ENCODE assay signal across 12 cellular contexts in genomic region chr14:32087173-32087861, GRCh38. TPM values are rescaled to one million over a fixed set of nuclear protein-coding genes. Genes with fewer than 3 reads are reported as not detected.
DNase-seq lines count a peak whose midpoint lies in the region; ATAC-seq and TF ChIP-seq lines count a peak whose summit lies in the region.
"Had no signal": no experiment of that assay in that cellular context is flagged by ENCODE, and none has a peak within 500 bp of the region (broad histone marks: within the 10 kb centered on the region; RNA-seq: fewer than 3 reads in every experiment).

No MANE protein-coding gene starts in this region.

- H3K36me3 ChIP-seq in testis (ENCODE audit: low read depth, missing control alignments), result no peaks in the 10 kb centered on the region

- H3K27ac ChIP-seq in testis, result no peak overlapping the region
- H3K27ac ChIP-seq: skin epidermis had no signal

- no peak for TF ChIP-seq POLR2A in testis (IDR thresholded peaks at IDR 0.05)

- H3K27me3 ChIP-seq in testis, result no peaks in the 10 kb centered on the region
- H3K27me3 ChIP-seq: cardiac muscle cell had no signal

- no peak for TF ChIP-seq CTCF in testis (IDR thresholded peaks at IDR 0.05)

- WGBS in testis, 2 donors, result 95 to 98% methylated on average over 3 of the region's 3 CpGs

- peak; percentile 24 for DNase-seq in AG20443 (ENCODE audit: low spot score)
- DNase-seq in HT-29 (ENCODE audit: low spot score), result peak; percentile 50
- peak; percentile 12 for DNase-seq in iPS-NIHi7 (ENCODE audit: extremely low spot score)
- no peak for DNase-seq in T-helper 1 cell
- DNase-seq in testis, result no peak
- no peak for DNase-seq in activated CD8-positive, alpha-beta memory T cell treated with anti-CD3 and anti-CD28 coated beads for 24 hours
- DNase-seq: Calu3, NCI-H1694 treated with DMSO at 0.1 percent for 48 hours had no signal

- ATAC-seq in SK-N-SH treated with all-trans-retinoic acid at 6 μM for 48 hours (peak; percentile 42), GM18517 (IDR thresholded peaks at IDR 0.05; ENCODE audit: unreplicated experiment) (no peak)

- intact Hi-C loops in testis (cut with DNase I; ENCODE audit: low total_unique reads), result no loop called here

- H3K4me1 ChIP-seq in testis, result peaks cover 2% of the 10 kb centered on the region

- H3K9me3 ChIP-seq in testis, result no peaks in the 10 kb centered on the region

- no peak overlapping the region for H3K4me3 ChIP-seq in testis
- H3K4me3 ChIP-seq: cardiac muscle cell, skin epidermis had no signal

TF ChIP-seq in SK-N-SH treated with all-trans-retinoic acid at 6 μM for 48 hours, 23 proteins besides CTCF, POLR2A, EP300 and RAD21:
- TF ChIP-seq ESRRG (CRISPR knock-in tag; IDR thresholded peaks at IDR 0.05) (no peak), OSR1 (CRISPR knock-in tag; IDR thresholded peaks at IDR 0.05) (no peak), ZNF565 (CRISPR knock-in tag; conservative IDR thresholded peaks at IDR 0.05; ENCODE audit: low read depth) (no peak), RARB (CRISPR knock-in tag; IDR thresholded peaks at IDR 0.05) (no peak), ZNF70 (CRISPR knock-in tag; IDR thresholded peaks at IDR 0.05) (no peak), ISL1 (CRISPR knock-in tag; IDR thresholded peaks at IDR 0.05) (no peak), GLIS3 (CRISPR knock-in tag; IDR thresholded peaks at IDR 0.05) (no peak), ZNF8 (CRISPR knock-in tag; IDR thresholded peaks at IDR 0.05) (no peak), CSDC2 (CRISPR knock-in tag; IDR thresholded peaks at IDR 0.05) (no peak), PPARA (CRISPR knock-in tag; IDR thresholded peaks at IDR 0.05; ENCODE audit: borderline replicate concordance) (no peak), CSRNP3 (CRISPR knock-in tag; IDR thresholded peaks at IDR 0.05) (no peak), ZC3H10 (CRISPR knock-in tag; IDR thresholded peaks at IDR 0.05) (no peak), ZFP3 (CRISPR knock-in tag; IDR thresholded peaks at IDR 0.05) (no peak), TOX (CRISPR knock-in tag; IDR thresholded peaks at IDR 0.05; ENCODE audit: borderline replicate concordance) (no peak), TCF4 (CRISPR knock-in tag; IDR thresholded peaks at IDR 0.05; ENCODE audit: borderline replicate concordance) (no peak)

RNA-seq across cellular contexts. Expression of gene ARHGAP5, which starts 10.2 kb away (rescaled TPM):
- total RNA-seq in HT-29 (2014; rRNA removed; shearing (Covaris generic)), result 30.3 and 31.0 TPM in 2 replicates
- 100 to 1,000 TPM; 115 to 161 TPM for total RNA-seq in testis
- polyA plus RNA-seq in testis (ENCODE audit: insufficient read depth, low read depth, low replicate concordance), result 41.5 TPM

Comparison
In these comparisons a context has a peak if more than half of its experiments do, and no peak if none do; other contexts are left out.
1. DNase-seq: peak in AG20443 (single experiment), HT-29 (single experiment) and iPS-NIHi7 (single experiment); none in T-helper 1 cell (0 of 5), testis (single experiment) and activated CD8-positive, alpha-beta memory T cell treated with anti-CD3 and anti-CD28 coated beads for 24 hours (single experiment).